ENCODE assay signal across 8 cellular contexts in genomic region chr12:3122841-3123678, GRCh38. TPM values are rescaled to one million over a fixed set of nuclear protein-coding genes. Genes with fewer than 3 reads are reported as not detected.
DNase-seq lines count a peak whose midpoint lies in the region; ATAC-seq, FAIRE-seq and TF ChIP-seq lines count a peak whose summit lies in the region.

No MANE protein-coding gene starts in this region.

- H3K9me3 ChIP-seq in adipocyte (ENCODE audit: control insufficient read depth, low read length) (peaks cover 20% of the 10 kb centered on the region), skeletal muscle satellite cell (replicated peaks; ENCODE audit: low read length) (no peaks in the 10 kb centered on the region)

- H3K27me3 ChIP-seq in adipocyte (replicated peaks; ENCODE audit: control insufficient read depth, insufficient read depth, low read length) (no peaks in the 10 kb centered on the region), skeletal muscle satellite cell (ENCODE audit: control insufficient read depth, insufficient read depth, low read length) (no peaks in the 10 kb centered on the region)

- intact Hi-C loops in Right ventricle myocardium superior (cut with DNase I), result loop anchor here (5.0 kb wide), 1 partner anchor 36 kb away; no protein-coding TSS in a partner anchor

- H3K36me3 ChIP-seq in adipocyte (ENCODE audit: control insufficient read depth, insufficient read depth, low read length, severe bottlenecking) (peaks cover 3% of the 10 kb centered on the region), skeletal muscle satellite cell (ENCODE audit: insufficient read depth, low read length) (no peaks in the 10 kb centered on the region)

- H3K9ac ChIP-seq in adipocyte (ENCODE audit: low read length) (no peak overlapping the region), skeletal muscle satellite cell (ENCODE audit: low read depth, low read length) (peak overlapping the region; percentile 46)

- TF ChIP-seq POLR2A in H54 (IDR thresholded peaks at IDR 0.05; ENCODE audit: low read depth, low read length), result no peak

- ATAC-seq in Right ventricle myocardium superior (ENCODE audit: poor library complexity), result peak; percentile 16
- ATAC-seq in GM18511 (IDR thresholded peaks at IDR 0.05; ENCODE audit: unreplicated experiment), result no peak
- ATAC-seq in HG02763 (IDR thresholded peaks at IDR 0.05; ENCODE audit: unreplicated experiment), result no peak

- H3K4me1 ChIP-seq in adipocyte (ENCODE audit: control insufficient read depth, insufficient read depth, low read length) (no peaks in the 10 kb centered on the region), skeletal muscle satellite cell (ENCODE audit: control insufficient read depth, insufficient read depth, low read length) (peaks cover 33% of the 10 kb centered on the region)

- H3K4me2 ChIP-seq in skeletal muscle satellite cell (ENCODE audit: low read length), result peak overlapping the region; percentile 70

- FAIRE-seq in H54 (lab: Jason Lieb, UNC), result peak; percentile 43

- H3K4me3 ChIP-seq in adipocyte (ENCODE audit: low read length) (no peak overlapping the region), skeletal muscle satellite cell (ENCODE audit: low read length) (peak overlapping the region; percentile 36)

- DNase-seq in H54 (ENCODE audit: insufficient read length, low spot score) (peak; percentile 84), adipocyte (ENCODE audit: low read depth) (peak; percentile 82), Right ventricle myocardium superior (peak; percentile 69), COLO668 (lab: John Stamatoyannopoulos, UW; ENCODE audit: unreplicated experiment) (no peak)
- no peak for DNase-seq in stimulated activated CD4-positive, alpha-beta T cell treated with anti-CD3 and anti-CD28 coated beads, Interleukin-2, amount 100 ng/mL, for 48 hours

RNA-seq across cellular contexts. Expression of gene TSPAN9, which starts 45.9 kb away (rescaled TPM):
- 156 TPM for total RNA-seq in Right ventricle myocardium superior
- total RNA-seq in skeletal muscle satellite cell (2012; rRNA removed), result 5.8 and 15.9 TPM in 2 replicates

Comparison
In these comparisons a context has a peak if more than half of its experiments do, and no peak if none do; other contexts are left out.
1. DNase-seq: peak in H54 (single experiment), adipocyte (single experiment) and Right ventricle myocardium superior (single experiment); none in COLO668 (single experiment) and stimulated activated CD4-positive, alpha-beta T cell treated with anti-CD3 and anti-CD28 coated beads, Interleukin-2, amount 100 ng/mL, for 48 hours (0 of 2).